28 cellular contexts compared by ENCODE assay signal in the genomic region with DNA sequence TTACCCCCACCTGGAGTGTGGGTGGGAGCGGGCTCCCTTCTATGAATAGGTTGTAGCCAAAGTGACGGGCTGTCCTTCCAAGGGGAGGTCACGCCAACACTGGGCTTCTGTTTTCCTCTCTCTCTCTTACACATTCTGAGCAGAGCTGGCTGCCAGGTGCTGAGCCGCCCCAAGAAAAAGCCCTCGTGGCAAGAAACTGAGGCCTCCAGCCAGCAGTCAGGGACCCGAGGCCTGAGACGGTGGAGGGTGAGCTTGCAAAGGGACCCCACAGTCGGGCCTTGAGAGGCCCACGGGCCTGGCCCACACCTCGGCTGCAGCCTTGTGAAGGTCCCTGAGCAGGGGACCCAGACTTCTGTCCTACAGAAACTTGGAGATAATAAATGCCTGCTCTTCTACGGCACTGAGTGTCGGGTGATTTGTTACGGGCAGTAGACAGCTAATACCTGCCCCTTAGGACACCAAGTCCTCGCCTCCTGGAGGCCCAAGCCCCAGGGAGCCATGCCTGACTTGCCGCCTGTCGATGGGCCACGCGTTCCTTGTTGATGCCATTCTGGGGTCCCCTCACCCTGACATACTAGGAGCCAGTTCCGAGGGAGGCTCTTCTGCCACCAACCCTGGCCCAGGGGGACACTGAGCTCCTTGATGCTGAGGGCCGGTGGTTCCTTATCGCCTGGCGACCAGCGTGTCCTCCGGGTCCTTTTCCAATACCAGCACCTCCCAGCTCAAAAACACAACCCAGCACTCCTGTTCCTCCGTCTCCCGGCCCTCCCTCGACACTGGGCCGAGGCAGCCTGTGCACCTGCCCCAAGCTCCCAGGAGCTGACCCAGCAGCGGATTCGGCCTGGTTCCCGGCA.
"Had no signal": no experiment of that assay in that cellular context is flagged by ENCODE, and none has a peak within 500 bp of the region (broad histone marks: within the 10 kb centered on the region; RNA-seq: fewer than 3 reads in every experiment).

No MANE protein-coding gene starts in this region.

- DNase-seq: hypothalamus; immature natural killer cell; left ventricle myocardium inferior; mesendoderm; mucosa of descending colon; naive thymus-derived CD4-positive, alpha-beta T cell; nucleus accumbens; ovary; right lobe of liver; stimulated activated CD4-positive, alpha-beta T cell treated with anti-CD3 and anti-CD28 coated beads, Interleukin-1b, Interleukin-23, amount 100 ng/mL, for 48 hours; stimulated activated CD4-positive, alpha-beta T cell treated with anti-CD3 and anti-CD28 coated beads, Interleukin-2, amount 100 ng/mL, for 48 hours; stimulated activated CD4-positive, alpha-beta T cell treated with anti-CD3 and anti-CD28 coated beads, Interleukin-4, amount 100 ng/mL, for 4 hours; stimulated activated CD8-positive, alpha-beta memory T cell treated with anti-CD3 and anti-CD28 coated beads, Interleukin-4, amount 100 ng/mL, for 48 hours; stimulated activated naive B cell treated with anti-CD40 and anti-IgM and Interleukin-4, amounts not matched to agents 10 μg/mL and 1 μg/mL and 100 μg/mL, for 72 hours; stimulated activated naive CD8-positive, alpha-beta T cell treated with anti-CD3 and anti-CD28 coated beads, Interleukin-15, Interleukin-2, amounts not matched to agents 100 U/mL and 50 U/mL, for 24 hours; stomach; tibial artery; trophoblast cell; uterus had no signal

- H3K27ac ChIP-seq: left ventricle myocardium inferior, ovary, right atrium auricular region, right lobe of liver, stomach, suprapubic skin, thoracic aorta, tibial artery, upper lobe of right lung, uterus had no signal

- H3K9me3 Mint-ChIP-seq: immature natural killer cell; mesothelial cell of epicardium; natural killer cell treated with Interleukin-12 subunit alpha and Interleukin-12 subunit beta and Interleukin-15 and Interleukin-18, amount 100 ng/mL, for 72 hours; stimulated activated naive B cell treated with anti-CD40 and anti-IgM and Interleukin-4, amounts not matched to agents 10 μg/mL and 1 μg/mL and 100 μg/mL, for 72 hours had no signal

- H3K4me2 ChIP-seq: smooth muscle cell had no signal

- H3K27me3 ChIP-seq: ovary, right atrium auricular region, right lobe of liver, upper lobe of right lung, uterus had no signal

- H3K4me1 ChIP-seq: upper lobe of right lung, uterus had no signal

- H3K4me3 ChIP-seq: left ventricle myocardium inferior, lung, mucosa of descending colon, ovary, right atrium auricular region, right lobe of liver, smooth muscle cell, stomach, suprapubic skin, thoracic aorta, tibial artery, upper lobe of right lung, uterus had no signal

- H3K4me3 Mint-ChIP-seq: immature natural killer cell; mesothelial cell of epicardium; naive thymus-derived CD4-positive, alpha-beta T cell; natural killer cell treated with Interleukin-12 subunit alpha and Interleukin-12 subunit beta and Interleukin-15 and Interleukin-18, amount 100 ng/mL, for 72 hours; stimulated activated naive B cell treated with anti-CD40 and anti-IgM and Interleukin-4, amounts not matched to agents 10 μg/mL and 1 μg/mL and 100 μg/mL, for 72 hours had no signal

- H3K36me3 ChIP-seq: left ventricle myocardium inferior, ovary, right atrium auricular region, right lobe of liver, stomach, suprapubic skin, thoracic aorta, tibial artery, upper lobe of right lung, uterus had no signal

- ATAC-seq: mucosa of descending colon; naive thymus-derived CD4-positive, alpha-beta T cell; natural killer cell treated with Interleukin-12 subunit alpha and Interleukin-12 subunit beta and Interleukin-15 and Interleukin-18, amount 100 ng/mL, for 72 hours; right lobe of liver; stimulated activated naive B cell treated with anti-CD40 and anti-IgM and Interleukin-4, amounts not matched to agents 10 μg/mL and 1 μg/mL and 100 μg/mL, for 72 hours; stimulated activated naive CD8-positive, alpha-beta T cell treated with anti-CD3 and anti-CD28 coated beads, Interleukin-15, Interleukin-2, amounts not matched to agents 100 U/mL and 50 U/mL, for 24 hours; upper lobe of right lung had no signal

- H3K27ac Mint-ChIP-seq: immature natural killer cell; mesothelial cell of epicardium; naive thymus-derived CD4-positive, alpha-beta T cell; progenitor cell of endocrine pancreas; stimulated activated naive B cell treated with anti-CD40 and anti-IgM and Interleukin-4, amounts not matched to agents 10 μg/mL and 1 μg/mL and 100 μg/mL, for 72 hours had no signal

- H3K36me3 Mint-ChIP-seq: immature natural killer cell; mesothelial cell of epicardium; naive thymus-derived CD4-positive, alpha-beta T cell; natural killer cell treated with Interleukin-12 subunit alpha and Interleukin-12 subunit beta and Interleukin-15 and Interleukin-18, amount 100 ng/mL, for 72 hours; stimulated activated naive B cell treated with anti-CD40 and anti-IgM and Interleukin-4, amounts not matched to agents 10 μg/mL and 1 μg/mL and 100 μg/mL, for 72 hours had no signal

- H3K9me3 ChIP-seq: left ventricle myocardium inferior, mucosa of descending colon, right atrium auricular region, right lobe of liver, stomach, suprapubic skin, thoracic aorta, tibial artery, upper lobe of right lung, uterus had no signal
